8 cellular contexts compared by ENCODE assay signal in genomic region chr7:150686030-150686626, GRCh38. TPM values are rescaled to one million over a fixed set of nuclear protein-coding genes. Genes with fewer than 3 reads are reported as not detected.
A peak's percentile ranks its signal among the peaks of the same experiment; 100 is the strongest.
DNase-seq lines count a peak whose midpoint lies in the region; ATAC-seq lines count a peak whose summit lies in the region.

No MANE protein-coding gene starts in this region.

- H3K27me3 Mint-ChIP-seq in activated naive CD8-positive, alpha-beta T cell treated with anti-CD3 and anti-CD28 coated beads, Interleukin-2, amount 10 ng/mL, durations not matched to agents 7 days and 5 days: no peaks in the 10 kb centered on the region

- H3K4me1 Mint-ChIP-seq in activated naive CD8-positive, alpha-beta T cell treated with anti-CD3 and anti-CD28 coated beads, Interleukin-2, amount 10 ng/mL, durations not matched to agents 7 days and 5 days: peaks cover 60% of the 10 kb centered on the region

- H3K9me3 Mint-ChIP-seq in activated naive CD8-positive, alpha-beta T cell treated with anti-CD3 and anti-CD28 coated beads, Interleukin-2, amount 10 ng/mL, durations not matched to agents 7 days and 5 days: peaks cover 12% of the 10 kb centered on the region

- peaks cover 70% of the 10 kb centered on the region for H3K36me3 Mint-ChIP-seq in activated naive CD8-positive, alpha-beta T cell treated with anti-CD3 and anti-CD28 coated beads, Interleukin-2, amount 10 ng/mL, durations not matched to agents 7 days and 5 days

- POLR2A ChIA-PET in activated naive CD8-positive, alpha-beta T cell treated with anti-CD3 and anti-CD28 coated beads, Interleukin-2, amount 10 ng/mL, durations not matched to agents 7 days and 5 days (lab: Charles Lee): interaction anchor here (0.6 to 2.5 kb wide), 20 partner anchors 9 to 236 kb away, joined by 3 to 27 read pairs (median 6); partner anchors contain the start of genes GIMAP1, GIMAP4, GIMAP5 and GIMAP6

- no peak for DNase-seq in activated naive CD8-positive, alpha-beta T cell treated with anti-CD3 and anti-CD28 coated beads, Interleukin-2, amount 10 ng/mL, durations not matched to agents 7 days and 5 days
- DNase-seq in lung microvascular endothelial cell (ENCODE audit: low read depth in 2 of 2) (peak; percentile 40 to 50), cortex of kidney (lab: John Stamatoyannopoulos, UW) (no peak), GM19238 (ENCODE audit: insufficient read length, low spot score) (no peak)

- H3K27ac Mint-ChIP-seq in activated naive CD8-positive, alpha-beta T cell treated with anti-CD3 and anti-CD28 coated beads, Interleukin-2, amount 10 ng/mL, durations not matched to agents 7 days and 5 days: peak overlapping the region; percentile 98

- ATAC-seq in GM18858 (IDR thresholded peaks at IDR 0.05; ENCODE audit: unreplicated experiment): peak; percentile 23
- peak; percentile 43 for ATAC-seq in HG03066 (IDR thresholded peaks at IDR 0.05; ENCODE audit: low read depth, unreplicated experiment)
- ATAC-seq in activated naive CD8-positive, alpha-beta T cell treated with anti-CD3 and anti-CD28 coated beads, Interleukin-2, amount 10 ng/mL, durations not matched to agents 7 days and 5 days (ENCODE audit: low read depth): peak; percentile 45
- ATAC-seq in HG02610 (IDR thresholded peaks at IDR 0.05; ENCODE audit: unreplicated experiment): no peak
- ATAC-seq in HG02938 (IDR thresholded peaks at IDR 0.05; ENCODE audit: unreplicated experiment): no peak

- peak overlapping the region; percentile 98 for H3K4me3 Mint-ChIP-seq in activated naive CD8-positive, alpha-beta T cell treated with anti-CD3 and anti-CD28 coated beads, Interleukin-2, amount 10 ng/mL, durations not matched to agents 7 days and 5 days

RNA-seq across cellular contexts. Expression of gene GIMAP2, which starts 0.6 kb away (rescaled TPM):
- total RNA-seq in activated naive CD8-positive, alpha-beta T cell treated with anti-CD3 and anti-CD28 coated beads, Interleukin-2, amount 10 ng/mL, durations not matched to agents 7 days and 5 days: 100 to 1,000 TPM; 139 to 140 TPM
- total RNA-seq in lung microvascular endothelial cell: 34.0 and 42.3 TPM in 2 replicates

RNA-seq across cellular contexts. Expression of gene GIMAP1, which starts 30.3 kb away (rescaled TPM):
- total RNA-seq in activated naive CD8-positive, alpha-beta T cell treated with anti-CD3 and anti-CD28 coated beads, Interleukin-2, amount 10 ng/mL, durations not matched to agents 7 days and 5 days: 10 to 100 TPM; 42.1 to 43.0 TPM
- total RNA-seq in lung microvascular endothelial cell: 13.3 and 16.7 TPM in 2 replicates

RNA-seq across cellular contexts. Expression of gene GIMAP5, which starts 51.1 kb away (rescaled TPM):
- 100 to 1,000 TPM; 112 to 123 TPM for total RNA-seq in activated naive CD8-positive, alpha-beta T cell treated with anti-CD3 and anti-CD28 coated beads, Interleukin-2, amount 10 ng/mL, durations not matched to agents 7 days and 5 days
- total RNA-seq in lung microvascular endothelial cell: 187 and 435 TPM in 2 replicates

RNA-seq across cellular contexts. Expression of gene GIMAP6, which starts 53.9 kb away (rescaled TPM):
- total RNA-seq in activated naive CD8-positive, alpha-beta T cell treated with anti-CD3 and anti-CD28 coated beads, Interleukin-2, amount 10 ng/mL, durations not matched to agents 7 days and 5 days: 100 to 1,000 TPM; 124 to 130 TPM
- total RNA-seq in lung microvascular endothelial cell: 159 and 175 TPM in 2 replicates

Comparison
In these comparisons a context has a peak if more than half of its experiments do, and no peak if none do; other contexts are left out.
1. ATAC-seq: peak in GM18858 (single experiment), HG03066 (single experiment) and activated naive CD8-positive, alpha-beta T cell treated with anti-CD3 and anti-CD28 coated beads, Interleukin-2, amount 10 ng/mL, durations not matched to agents 7 days and 5 days (single experiment); none in HG02610 (single experiment) and HG02938 (single experiment).
2. DNase-seq: peak in lung microvascular endothelial cell (2 of 2); none in activated naive CD8-positive, alpha-beta T cell treated with anti-CD3 and anti-CD28 coated beads, Interleukin-2, amount 10 ng/mL, durations not matched to agents 7 days and 5 days (single experiment), cortex of kidney (single experiment) and GM19238 (single experiment).